Comparison of ENCODE assay signal across 1 cellular context in the genomic region with DNA sequence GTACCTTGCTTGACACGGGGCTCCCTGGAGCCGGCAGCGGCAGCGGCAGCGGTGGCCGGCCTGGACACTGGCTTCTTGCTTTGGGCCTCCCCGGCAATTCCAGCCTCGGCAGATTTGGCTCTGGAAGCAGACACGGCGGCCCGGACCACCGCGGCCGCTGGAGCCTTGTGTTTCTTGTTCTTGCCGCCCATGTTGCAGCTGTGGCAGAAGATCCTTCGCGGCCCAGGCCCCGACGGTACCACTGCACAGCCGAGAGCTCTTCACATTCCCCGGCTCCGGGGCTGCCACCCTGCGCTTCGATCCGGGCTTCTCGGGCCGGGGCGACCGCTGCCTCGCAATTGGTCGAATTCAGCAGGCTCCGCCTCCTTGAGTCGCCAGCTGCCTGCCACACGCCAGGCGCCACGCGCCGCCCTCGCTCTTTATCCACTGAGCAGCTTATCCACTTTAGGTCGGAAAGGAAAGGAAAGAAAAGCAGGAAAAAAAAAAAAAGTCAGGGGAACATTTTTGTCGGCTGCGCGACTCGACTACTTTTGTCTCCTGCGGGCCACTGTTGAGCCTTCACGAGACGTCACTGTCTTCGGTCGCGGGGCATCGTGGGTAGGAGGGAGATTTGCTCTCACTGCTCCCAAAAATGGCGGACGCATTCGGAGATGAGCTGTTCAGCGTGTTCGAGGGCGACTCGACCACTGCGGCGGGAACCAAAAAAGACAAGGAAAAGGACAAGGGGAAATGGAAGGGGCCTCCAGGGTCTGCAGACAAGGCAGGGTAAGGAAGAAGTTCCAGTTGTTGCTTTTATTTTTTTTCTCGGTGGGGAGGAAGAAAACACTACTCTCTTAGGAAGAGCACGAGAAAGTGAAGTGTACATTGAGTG.
TF ChIP-seq lines count a peak whose summit lies in the region.

DHX29 (minus strand) TSS at position 312 of the 871 bp plus-strand sequence; CDS start at position 191, 121 bp downstream.
MTREX (plus strand) TSS at position 607 of the 871 bp plus-strand sequence; CDS start at position 632, 25 bp downstream.

TF ChIP-seq in HepG2, 621 proteins besides CTCF, POLR2A, EP300 and RAD21 (continued from another document and continues in another):
- TF ChIP-seq LCORL (IDR thresholded peaks at IDR 0.05) (0 out of 2 replicates have a peak, but pooled peaks have one; percentile 3), LCORL (CRISPR knock-in tag; IDR thresholded peaks at IDR 0.05) (peak; percentile 79), ARID2 (CRISPR knock-in tag; IDR thresholded peaks at IDR 0.05; ENCODE audit: borderline replicate concordance) (peak; percentile 24; the same call in 1 of the 2 replicates), TARDBP (CRISPR knock-in tag; IDR thresholded peaks at IDR 0.05) (peak; percentile 66; the same call in 1 of the 2 replicates), ZNF878 (CRISPR knock-in tag; IDR thresholded peaks at IDR 0.05) (0 out of 2 replicates have a peak, but pooled peaks have one; percentile 10), ZSCAN31 (CRISPR knock-in tag; IDR thresholded peaks at IDR 0.05; ENCODE audit: low read depth) (peak; percentile 76), RFX3 (CRISPR knock-in tag; IDR thresholded peaks at IDR 0.05) (no peak), HDAC2 (CRISPR knock-in tag; IDR thresholded peaks at IDR 0.05) (no peak; the same call in 1 of the 2 replicates), ZNF563 (CRISPR knock-in tag; IDR thresholded peaks at IDR 0.05) (0 out of 2 replicates have a peak, but pooled peaks have one; percentile 69), RFXANK (CRISPR knock-in tag; IDR thresholded peaks at IDR 0.05) (peak; percentile 13; the same call in 1 of the 2 replicates), ZGPAT (CRISPR knock-in tag; IDR thresholded peaks at IDR 0.05) (peak; percentile 91), MXI1 (IDR thresholded peaks at IDR 0.05; ENCODE audit: borderline replicate concordance, low read depth, low read length) (peak; percentile 69; the same call in 1 of the 3 replicates), AGO1 (IDR thresholded peaks at IDR 0.05; ENCODE audit: low read depth, low read length, poor library complexity, severe bottlenecking) (peak; percentile 39), ZBTB34 (CRISPR knock-in tag; IDR thresholded peaks at IDR 0.05) (no peak), ZNF225 (CRISPR knock-in tag; IDR thresholded peaks at IDR 0.05) (peak; percentile 29; the same call in 1 of the 2 replicates), ZNF841 (CRISPR knock-in tag; IDR thresholded peaks at IDR 0.05; ENCODE audit: borderline replicate concordance) (0 out of 2 replicates have a peak, but pooled peaks have one; percentile 32), ZNF564 (CRISPR knock-in tag; IDR thresholded peaks at IDR 0.05) (peak; percentile 60), ATF2 (CRISPR knock-in tag; IDR thresholded peaks at IDR 0.05) (peak; percentile 85), ZNF616 (CRISPR knock-in tag; IDR thresholded peaks at IDR 0.05; ENCODE audit: low read depth) (0 out of 2 replicates have a peak, but pooled peaks have one; percentile 15), ZSCAN20 (CRISPR knock-in tag; IDR thresholded peaks at IDR 0.05; ENCODE audit: borderline replicate concordance) (peak; percentile 69; the same call in 1 of the 2 replicates), NFIC (IDR thresholded peaks at IDR 0.05; ENCODE audit: low read length) (peak; percentile 65; the same call in 1 of the 2 replicates), STAG1 (CRISPR knock-in tag; IDR thresholded peaks at IDR 0.05) (no peak), MAZ (IDR thresholded peaks at IDR 0.05; ENCODE audit: borderline replicate concordance, low read depth, low read length) (no peak), MAZ (CRISPR knock-in tag; IDR thresholded peaks at IDR 0.05; ENCODE audit: low read depth) (peak; percentile 67; the same call in 1 of the 2 replicates), DR1 (CRISPR knock-in tag; IDR thresholded peaks at IDR 0.05) (peak; percentile 56; the same call in 1 of the 2 replicates), ZNF292 (CRISPR knock-in tag; IDR thresholded peaks at IDR 0.05; ENCODE audit: borderline replicate concordance, low read depth) (peak; percentile 37; the same call in 1 of the 2 replicates), HNRNPL (IDR thresholded peaks at IDR 0.05; ENCODE audit: low read depth, low read length) (peak; percentile 29; the same call in 1 of the 2 replicates), PAX8 (CRISPR knock-in tag; IDR thresholded peaks at IDR 0.05; ENCODE audit: borderline replicate concordance) (peak; percentile 59; the same call in 1 of the 2 replicates), AGO2 (optimal IDR thresholded peaks at IDR 0.05; ENCODE audit: low read depth, low read length) (peak; percentile 12), TBX3 (IDR thresholded peaks at IDR 0.05; ENCODE audit: borderline replicate concordance) (0 out of 2 replicates have a peak, but pooled peaks have one; percentile 9), NFATC3 (CRISPR knock-in tag; IDR thresholded peaks at IDR 0.05) (0 out of 2 replicates have a peak, but pooled peaks have one; percentile 33), PCBP2 (optimal IDR thresholded peaks at IDR 0.05; ENCODE audit: low read depth, low read length, poor library complexity, severe bottlenecking) (no peak), ZBTB25 (CRISPR knock-in tag; IDR thresholded peaks at IDR 0.05) (0 out of 2 replicates have a peak, but pooled peaks have one; percentile 43)
- TF ChIP-seq, protein P1, sequence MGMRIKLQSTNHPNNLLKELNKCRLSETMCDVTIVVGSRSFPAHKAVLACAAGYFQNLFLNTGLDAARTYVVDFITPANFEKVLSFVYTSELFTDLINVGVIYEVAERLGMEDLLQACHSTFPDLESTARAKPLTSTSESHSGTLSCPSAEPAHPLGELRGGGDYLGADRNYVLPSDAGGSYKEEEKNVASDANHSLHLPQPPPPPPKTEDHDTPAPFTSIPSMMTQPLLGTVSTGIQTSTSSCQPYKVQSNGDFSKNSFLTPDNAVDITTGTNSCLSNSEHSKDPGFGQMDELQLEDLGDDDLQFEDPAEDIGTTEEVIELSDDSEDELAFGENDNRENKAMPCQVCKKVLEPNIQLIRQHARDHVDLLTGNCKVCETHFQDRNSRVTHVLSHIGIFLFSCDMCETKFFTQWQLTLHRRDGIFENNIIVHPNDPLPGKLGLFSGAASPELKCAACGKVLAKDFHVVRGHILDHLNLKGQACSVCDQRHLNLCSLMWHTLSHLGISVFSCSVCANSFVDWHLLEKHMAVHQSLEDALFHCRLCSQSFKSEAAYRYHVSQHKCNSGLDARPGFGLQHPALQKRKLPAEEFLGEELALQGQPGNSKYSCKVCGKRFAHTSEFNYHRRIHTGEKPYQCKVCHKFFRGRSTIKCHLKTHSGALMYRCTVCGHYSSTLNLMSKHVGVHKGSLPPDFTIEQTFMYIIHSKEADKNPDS (CRISPR knock-in tag; IDR thresholded peaks at IDR 0.05) = 0 out of 2 replicates have a peak, but pooled peaks have one; percentile 55
- TF ChIP-seq, protein P2, sequence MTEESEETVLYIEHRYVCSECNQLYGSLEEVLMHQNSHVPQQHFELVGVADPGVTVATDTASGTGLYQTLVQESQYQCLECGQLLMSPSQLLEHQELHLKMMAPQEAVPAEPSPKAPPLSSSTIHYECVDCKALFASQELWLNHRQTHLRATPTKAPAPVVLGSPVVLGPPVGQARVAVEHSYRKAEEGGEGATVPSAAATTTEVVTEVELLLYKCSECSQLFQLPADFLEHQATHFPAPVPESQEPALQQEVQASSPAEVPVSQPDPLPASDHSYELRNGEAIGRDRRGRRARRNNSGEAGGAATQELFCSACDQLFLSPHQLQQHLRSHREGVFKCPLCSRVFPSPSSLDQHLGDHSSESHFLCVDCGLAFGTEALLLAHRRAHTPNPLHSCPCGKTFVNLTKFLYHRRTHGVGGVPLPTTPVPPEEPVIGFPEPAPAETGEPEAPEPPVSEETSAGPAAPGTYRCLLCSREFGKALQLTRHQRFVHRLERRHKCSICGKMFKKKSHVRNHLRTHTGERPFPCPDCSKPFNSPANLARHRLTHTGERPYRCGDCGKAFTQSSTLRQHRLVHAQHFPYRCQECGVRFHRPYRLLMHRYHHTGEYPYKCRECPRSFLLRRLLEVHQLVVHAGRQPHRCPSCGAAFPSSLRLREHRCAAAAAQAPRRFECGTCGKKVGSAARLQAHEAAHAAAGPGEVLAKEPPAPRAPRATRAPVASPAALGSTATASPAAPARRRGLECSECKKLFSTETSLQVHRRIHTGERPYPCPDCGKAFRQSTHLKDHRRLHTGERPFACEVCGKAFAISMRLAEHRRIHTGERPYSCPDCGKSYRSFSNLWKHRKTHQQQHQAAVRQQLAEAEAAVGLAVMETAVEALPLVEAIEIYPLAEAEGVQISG (CRISPR knock-in tag; IDR thresholded peaks at IDR 0.05) = peak; percentile 85
- TF ChIP-seq, protein P3, sequence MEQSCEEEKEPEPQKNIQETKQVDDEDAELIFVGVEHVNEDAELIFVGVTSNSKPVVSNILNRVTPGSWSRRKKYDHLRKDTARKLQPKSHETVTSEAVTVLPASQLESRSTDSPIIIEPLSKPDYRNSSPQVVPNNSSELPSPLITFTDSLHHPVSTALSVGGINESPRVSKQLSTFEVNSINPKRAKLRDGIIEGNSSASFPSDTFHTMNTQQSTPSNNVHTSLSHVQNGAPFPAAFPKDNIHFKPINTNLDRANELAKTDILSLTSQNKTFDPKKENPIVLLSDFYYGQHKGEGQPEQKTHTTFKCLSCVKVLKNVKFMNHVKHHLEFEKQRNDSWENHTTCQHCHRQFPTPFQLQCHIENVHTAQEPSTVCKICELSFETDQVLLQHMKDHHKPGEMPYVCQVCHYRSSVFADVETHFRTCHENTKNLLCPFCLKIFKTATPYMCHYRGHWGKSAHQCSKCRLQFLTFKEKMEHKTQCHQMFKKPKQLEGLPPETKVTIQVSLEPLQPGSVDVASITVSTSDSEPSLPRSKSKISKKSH (CRISPR knock-in tag; IDR thresholded peaks at IDR 0.05; ENCODE audit: borderline replicate concordance) = 0 out of 2 replicates have a peak, but pooled peaks have one; percentile 33
- TF ChIP-seq, protein P4, sequence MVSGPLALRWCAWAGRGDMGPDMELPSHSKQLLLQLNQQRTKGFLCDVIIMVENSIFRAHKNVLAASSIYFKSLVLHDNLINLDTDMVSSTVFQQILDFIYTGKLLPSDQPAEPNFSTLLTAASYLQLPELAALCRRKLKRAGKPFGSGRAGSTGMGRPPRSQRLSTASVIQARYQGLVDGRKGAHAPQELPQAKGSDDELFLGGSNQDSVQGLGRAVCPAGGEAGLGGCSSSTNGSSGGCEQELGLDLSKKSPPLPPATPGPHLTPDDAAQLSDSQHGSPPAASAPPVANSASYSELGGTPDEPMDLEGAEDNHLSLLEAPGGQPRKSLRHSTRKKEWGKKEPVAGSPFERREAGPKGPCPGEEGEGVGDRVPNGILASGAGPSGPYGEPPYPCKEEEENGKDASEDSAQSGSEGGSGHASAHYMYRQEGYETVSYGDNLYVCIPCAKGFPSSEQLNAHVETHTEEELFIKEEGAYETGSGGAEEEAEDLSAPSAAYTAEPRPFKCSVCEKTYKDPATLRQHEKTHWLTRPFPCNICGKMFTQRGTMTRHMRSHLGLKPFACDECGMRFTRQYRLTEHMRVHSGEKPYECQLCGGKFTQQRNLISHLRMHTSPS (CRISPR knock-in tag; IDR thresholded peaks at IDR 0.05; ENCODE audit: low read depth) = no peak; the same call in 1 of the 2 replicates
